8 cellular contexts compared by ENCODE assay signal in the genomic region with DNA sequence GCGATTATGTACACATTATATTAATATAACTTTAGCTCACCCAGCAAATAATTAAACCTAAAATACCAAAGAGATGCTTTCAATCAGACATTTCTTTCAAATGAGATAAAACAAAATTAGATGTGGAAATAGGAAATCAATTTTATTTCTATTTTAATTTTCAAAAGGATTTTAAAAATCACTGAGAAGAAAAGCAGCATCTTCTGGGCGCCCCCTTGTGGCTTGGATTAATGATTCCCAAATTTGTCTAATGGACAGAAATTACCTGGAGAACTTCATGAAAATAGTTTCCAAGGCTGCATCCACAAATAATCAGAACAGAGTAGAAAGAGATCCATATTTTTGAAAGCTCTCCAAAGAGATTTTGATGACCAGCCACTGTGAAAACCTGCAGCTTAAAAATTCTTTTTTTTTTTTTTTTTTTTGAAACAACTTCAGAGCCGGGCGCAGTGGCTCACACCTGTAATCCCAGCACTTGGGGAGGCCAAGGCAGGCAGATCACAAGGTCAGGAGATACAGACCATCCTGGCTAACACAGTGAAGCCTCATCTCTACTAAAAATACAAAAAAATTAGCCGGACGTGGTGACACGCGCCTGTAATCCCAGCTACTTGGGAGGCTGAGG.
DNase-seq lines count a peak whose midpoint lies in the region; ATAC-seq lines count a peak whose summit lies in the region.

No MANE protein-coding gene starts in this region.

- intact Hi-C loops in head of caudate nucleus (cut with DNase I): loop anchor here (10.0 kb wide), 1 partner anchor 446 kb away; no protein-coding TSS in a partner anchor

- ATAC-seq in HG03469 (IDR thresholded peaks at IDR 0.05; ENCODE audit: unreplicated experiment): no peak

- peak; percentile 2 for DNase-seq in SIG-M5 treated with dmso at 0.1 percent for 504 hours (lab: John Stamatoyannopoulos, UW; ENCODE audit: unreplicated experiment)
- DNase-seq in SIG-M5 (lab: John Stamatoyannopoulos, UW): no peak
- peak; percentile 22 for DNase-seq in NCI-H2029 (lab: John Stamatoyannopoulos, UW)
- DNase-seq in activated gamma-delta T cell treated with anti-CD3 and anti-CD28 coated beads, Interleukin-2, amount 50 U/mL, for 16 hours (ENCODE audit: low read depth): peak; percentile 29
- peak in 34 of 42 donors; percentile 25 to 87 (median 58) for DNase-seq in head of caudate nucleus
- DNase-seq in stimulated activated CD4-positive, alpha-beta T cell treated with anti-CD3 and anti-CD28 coated beads, Interleukin-1b, Interleukin-23, amount 100 ng/mL, for 24 hours (ENCODE audit: low read depth in 4 of 4, low spot score in 1 of 4): peak; percentile 23 to 41 (median 36)
- DNase-seq in NCI-H128 (lab: John Stamatoyannopoulos, UW; ENCODE audit: unreplicated experiment): no peak

Comparison
In these comparisons a context has a peak if more than half of its experiments do, and no peak if none do; other contexts are left out.
1. DNase-seq: peak in SIG-M5 treated with dmso at 0.1 percent for 504 hours (single experiment), NCI-H2029 (single experiment), activated gamma-delta T cell treated with anti-CD3 and anti-CD28 coated beads, Interleukin-2, amount 50 U/mL, for 16 hours (single experiment), head of caudate nucleus (34 of 42) and stimulated activated CD4-positive, alpha-beta T cell treated with anti-CD3 and anti-CD28 coated beads, Interleukin-1b, Interleukin-23, amount 100 ng/mL, for 24 hours (4 of 4); none in SIG-M5 (single experiment) and NCI-H128 (single experiment).